In genomic region chr9:120107138-120107537, GRCh38 we compare ENCODE assay signal across 33 cellular contexts.
"Had no signal": no experiment of that assay in that cellular context is flagged by ENCODE, and none has a peak within 500 bp of the region (broad histone marks: within the 10 kb centered on the region; RNA-seq: fewer than 3 reads in every experiment).

No MANE protein-coding gene starts in this region.

- H3K9me3 ChIP-seq: colonic mucosa, SK-N-SH had no signal

- H3K4me1 Mint-ChIP-seq: activated CD8-positive, alpha-beta memory T cell treated with anti-CD3 and anti-CD28 coated beads, Interleukin-2, amount 10 ng/mL, durations not matched to agents 7 days and 5 days; activated naive CD4-positive, alpha-beta T cell treated with anti-CD3 and anti-CD28 coated beads, Interleukin-2, amount 10 ng/mL, durations not matched to agents 7 days and 5 days; activated naive CD8-positive, alpha-beta T cell treated with anti-CD3 and anti-CD28 coated beads, Interleukin-2, amount 50 U/mL, for 24 hours; central memory CD8-positive, alpha-beta T cell had no signal

- H3K36me3 ChIP-seq: brain microvascular endothelial cell, cardiac muscle cell, colonic mucosa, SJCRH30 had no signal

- H3K4me1 ChIP-seq: colonic mucosa, SJCRH30 had no signal

- H3K27ac ChIP-seq: brain microvascular endothelial cell, cardiac muscle cell, colonic mucosa, SJCRH30 had no signal

- FAIRE-seq: TTC549 had no signal

- ATAC-seq: activated CD8-positive, alpha-beta memory T cell treated with anti-CD3 and anti-CD28 coated beads, Interleukin-2, amount 10 ng/mL, durations not matched to agents 7 days and 5 days; activated naive CD8-positive, alpha-beta T cell treated with anti-CD3 and anti-CD28 coated beads, Interleukin-2, amount 50 U/mL, for 24 hours; Panc1; WTC11 had no signal

- DNase-seq: activated CD4-positive, alpha-beta memory T cell treated with anti-CD3 and anti-CD28 coated beads for 36 hours; activated CD4-positive, alpha-beta T cell treated with anti-CD3 and anti-CD28 coated beads for 4 hours; activated CD4-positive, alpha-beta T cell treated with anti-CD3 and anti-CD28 coated beads, Interleukin-2, amount 50 U/mL, for 1 hour; activated CD4-positive, CD25-positive, alpha-beta regulatory T cell treated with anti-CD3 and anti-CD28 coated beads, Interleukin-2, amount 50 U/mL, for 72 hours; activated CD8-positive, alpha-beta memory T cell treated with anti-CD3 and anti-CD28 coated beads for 24 hours; activated CD8-positive, alpha-beta memory T cell treated with anti-CD3 and anti-CD28 coated beads, Interleukin-2, amount 10 ng/mL, durations not matched to agents 7 days and 5 days; activated CD8-positive, alpha-beta memory T cell treated with anti-CD3 and anti-CD28 coated beads, Interleukin-2, amount 50 U/mL, for 48 hours; activated effector memory CD4-positive, alpha-beta T cell treated with Interleukin-2 at 50 U/mL for 16 hours; activated naive CD4-positive, alpha-beta T cell treated with anti-CD3 and anti-CD28 coated beads, Interleukin-2, amount 10 ng/mL, durations not matched to agents 7 days and 5 days; activated naive CD8-positive, alpha-beta T cell treated with anti-CD3 and anti-CD28 coated beads, Interleukin-2, amount 50 U/mL, for 24 hours; activated T-cell treated with anti-CD3 and anti-CD28 coated beads, Interleukin-2, amount 50 U/mL, for 48 hours; brain microvascular endothelial cell; colonic mucosa; Karpas-422; NCI-H1105; NCI-H1417 treated with DMSO at 0.1 percent for 48 hours; NCI-H1694; NCI-H1930; NCI-H2081 treated with DMSO at 0.1 percent for 48 hours; NCI-H2171; NCI-H510A; NCI-H526; SHP77; SK-N-SH had no signal

- H3K4me3 ChIP-seq: cardiac muscle cell, colonic mucosa, SJCRH30 had no signal

- H3K9me3 Mint-ChIP-seq: activated CD4-positive, alpha-beta memory T cell treated with anti-CD3 and anti-CD28 coated beads for 36 hours; activated naive CD4-positive, alpha-beta T cell treated with anti-CD3 and anti-CD28 coated beads, Interleukin-2, amount 10 ng/mL, durations not matched to agents 7 days and 5 days; activated naive CD8-positive, alpha-beta T cell treated with anti-CD3 and anti-CD28 coated beads, Interleukin-2, amount 50 U/mL, for 24 hours; T-helper 1 cell treated with Interleukin-12 subunit alpha and Interleukin-12 subunit beta and Interleukin-4 antibody, amounts not matched to agents 30 μg/mL and 1 μg/mL, for 36 hours; T-helper 2 cell treated with Interferon-gamma antibody and Interleukin-4, amounts not matched to agents 5 μg/mL and 100 μg/mL, for 36 hours; WTC11 had no signal

- H3K4me3 Mint-ChIP-seq: activated CD4-positive, alpha-beta memory T cell treated with anti-CD3 and anti-CD28 coated beads for 36 hours; activated CD8-positive, alpha-beta memory T cell treated with anti-CD3 and anti-CD28 coated beads, Interleukin-2, amount 10 ng/mL, durations not matched to agents 7 days and 5 days; activated naive CD4-positive, alpha-beta T cell treated with anti-CD3 and anti-CD28 coated beads, Interleukin-2, amount 10 ng/mL, durations not matched to agents 7 days and 5 days; activated naive CD8-positive, alpha-beta T cell; activated naive CD8-positive, alpha-beta T cell treated with anti-CD3 and anti-CD28 coated beads, Interleukin-2, amount 50 U/mL, for 24 hours; central memory CD8-positive, alpha-beta T cell; T-helper 1 cell treated with Interleukin-12 subunit alpha and Interleukin-12 subunit beta and Interleukin-4 antibody, amounts not matched to agents 30 μg/mL and 1 μg/mL, for 36 hours; T-helper 2 cell treated with Interferon-gamma antibody and Interleukin-4, amounts not matched to agents 5 μg/mL and 100 μg/mL, for 36 hours; WTC11 had no signal

- H3K4me2 ChIP-seq: SK-N-SH had no signal

- H3K27me3 Mint-ChIP-seq: activated CD4-positive, alpha-beta memory T cell treated with anti-CD3 and anti-CD28 coated beads for 36 hours; activated naive CD4-positive, alpha-beta T cell treated with anti-CD3 and anti-CD28 coated beads, Interleukin-2, amount 10 ng/mL, durations not matched to agents 7 days and 5 days had no signal

- H3K27ac Mint-ChIP-seq: activated CD4-positive, alpha-beta memory T cell treated with anti-CD3 and anti-CD28 coated beads for 36 hours; activated CD8-positive, alpha-beta memory T cell treated with anti-CD3 and anti-CD28 coated beads, Interleukin-2, amount 10 ng/mL, durations not matched to agents 7 days and 5 days; activated naive CD4-positive, alpha-beta T cell treated with anti-CD3 and anti-CD28 coated beads, Interleukin-2, amount 10 ng/mL, durations not matched to agents 7 days and 5 days; activated naive CD8-positive, alpha-beta T cell; activated naive CD8-positive, alpha-beta T cell treated with anti-CD3 and anti-CD28 coated beads, Interleukin-2, amount 50 U/mL, for 24 hours; T-helper 1 cell treated with Interleukin-12 subunit alpha and Interleukin-12 subunit beta and Interleukin-4 antibody, amounts not matched to agents 30 μg/mL and 1 μg/mL, for 36 hours; T-helper 2 cell treated with Interferon-gamma antibody and Interleukin-4, amounts not matched to agents 5 μg/mL and 100 μg/mL, for 36 hours; WTC11 had no signal

- H3K9ac ChIP-seq: SK-N-SH had no signal

- H3K36me3 Mint-ChIP-seq: activated CD4-positive, alpha-beta memory T cell treated with anti-CD3 and anti-CD28 coated beads for 36 hours; activated CD8-positive, alpha-beta memory T cell treated with anti-CD3 and anti-CD28 coated beads, Interleukin-2, amount 10 ng/mL, durations not matched to agents 7 days and 5 days; activated naive CD4-positive, alpha-beta T cell treated with anti-CD3 and anti-CD28 coated beads, Interleukin-2, amount 10 ng/mL, durations not matched to agents 7 days and 5 days; activated naive CD8-positive, alpha-beta T cell; WTC11 had no signal

- H3K27me3 ChIP-seq: brain microvascular endothelial cell, cardiac muscle cell, colonic mucosa had no signal
